17 cellular contexts compared by ENCODE assay signal in genomic region chr15:66858423-66859207, GRCh38.
"Had no signal": no experiment of that assay in that cellular context is flagged by ENCODE, and none has a peak within 500 bp of the region (broad histone marks: within the 10 kb centered on the region; RNA-seq: fewer than 3 reads in every experiment).

No MANE protein-coding gene starts in this region.

- H3K4me3 ChIP-seq: thyroid gland, vagina had no signal

- H3K4me3 Mint-ChIP-seq: activated B cell treated with CpG ODN at 0.5 μM for 24 hours; activated CD4-positive, alpha-beta T cell treated with anti-CD3 and anti-CD28 coated beads, Interleukin-2, amount 10 ng/mL, durations not matched to agents 24 days and 14 days; activated CD8-positive, alpha-beta T cell treated with anti-CD3 and anti-CD28 coated beads, Interleukin-2, amount 10 ng/mL, durations not matched to agents 7 days and 5 days; activated naive CD8-positive, alpha-beta T cell treated with anti-CD3 and anti-CD28 coated beads, Interleukin-2, amount 10 ng/mL, durations not matched to agents 7 days and 5 days; dendritic cell treated with granulocyte-macrophage colony-stimulating factor and Interleukin-4, amounts not matched to agents 40 ng/mL and 50 ng/mL, for 4 days; effector memory CD8-positive, alpha-beta T cell; naive thymus-derived CD4-positive, alpha-beta T cell; stimulated activated naive B cell treated with anti-CD40 and anti-IgM and Interleukin-4, amounts not matched to agents 10 μg/mL and 1 μg/mL and 100 μg/mL, for 72 hours had no signal

- H3K9me3 Mint-ChIP-seq: activated B cell treated with CpG ODN at 0.5 μM for 24 hours; activated CD4-positive, alpha-beta T cell treated with anti-CD3 and anti-CD28 coated beads, Interleukin-2, amount 10 ng/mL, durations not matched to agents 24 days and 14 days; activated naive CD8-positive, alpha-beta T cell treated with anti-CD3 and anti-CD28 coated beads, Interleukin-2, amount 10 ng/mL, durations not matched to agents 7 days and 5 days; dendritic cell treated with granulocyte-macrophage colony-stimulating factor and Interleukin-4, amounts not matched to agents 40 ng/mL and 50 ng/mL, for 4 days; effector memory CD8-positive, alpha-beta T cell; naive thymus-derived CD4-positive, alpha-beta T cell; stimulated activated naive B cell treated with anti-CD40 and anti-IgM and Interleukin-4, amounts not matched to agents 10 μg/mL and 1 μg/mL and 100 μg/mL, for 72 hours had no signal

- H3K36me3 ChIP-seq: brain microvascular endothelial cell, thyroid gland, vagina had no signal

- H3K27ac Mint-ChIP-seq: activated B cell treated with CpG ODN at 0.5 μM for 24 hours; activated CD4-positive, alpha-beta T cell treated with anti-CD3 and anti-CD28 coated beads, Interleukin-2, amount 10 ng/mL, durations not matched to agents 24 days and 14 days; activated CD8-positive, alpha-beta T cell treated with anti-CD3 and anti-CD28 coated beads, Interleukin-2, amount 10 ng/mL, durations not matched to agents 7 days and 5 days; activated naive CD8-positive, alpha-beta T cell treated with anti-CD3 and anti-CD28 coated beads, Interleukin-2, amount 10 ng/mL, durations not matched to agents 7 days and 5 days; dendritic cell treated with granulocyte-macrophage colony-stimulating factor and Interleukin-4, amounts not matched to agents 40 ng/mL and 50 ng/mL, for 4 days; effector memory CD8-positive, alpha-beta T cell; naive thymus-derived CD4-positive, alpha-beta T cell; stimulated activated naive B cell treated with anti-CD40 and anti-IgM and Interleukin-4, amounts not matched to agents 10 μg/mL and 1 μg/mL and 100 μg/mL, for 72 hours had no signal

- H3K27ac ChIP-seq: brain microvascular endothelial cell, epithelial cell of prostate, parathyroid adenoma, thyroid gland, vagina had no signal

- ATAC-seq: activated CD8-positive, alpha-beta T cell treated with anti-CD3 and anti-CD28 coated beads, Interleukin-2, amount 10 ng/mL, durations not matched to agents 7 days and 5 days; effector memory CD8-positive, alpha-beta T cell; naive thymus-derived CD4-positive, alpha-beta T cell; stimulated activated naive B cell treated with anti-CD40 and anti-IgM and Interleukin-4, amounts not matched to agents 10 μg/mL and 1 μg/mL and 100 μg/mL, for 72 hours had no signal

- DNase-seq: activated B cell treated with CpG ODN at 0.5 μM for 24 hours; activated CD4-positive, alpha-beta T cell treated with anti-CD3 and anti-CD28 coated beads, Interleukin-2, amount 10 ng/mL, durations not matched to agents 24 days and 14 days; activated CD8-positive, alpha-beta T cell treated with anti-CD3 and anti-CD28 coated beads, Interleukin-2, amount 10 ng/mL, durations not matched to agents 7 days and 5 days; activated naive CD4-positive, alpha-beta T cell; activated naive CD8-positive, alpha-beta T cell treated with anti-CD3 and anti-CD28 coated beads, Interleukin-2, amount 10 ng/mL, durations not matched to agents 7 days and 5 days; anterior cingulate cortex; brain microvascular endothelial cell; effector memory CD8-positive, alpha-beta T cell; naive thymus-derived CD4-positive, alpha-beta T cell; retina; stimulated activated CD4-positive, alpha-beta T cell treated with anti-CD3 and anti-CD28 coated beads, Interleukin-2, amount 100 ng/mL, for 48 hours; stimulated activated naive B cell treated with anti-CD40 and anti-IgM and Interleukin-4, amounts not matched to agents 10 μg/mL and 1 μg/mL and 100 μg/mL, for 72 hours; thyroid gland had no signal

- H3K9me3 ChIP-seq: thyroid gland, vagina had no signal

- H3K36me3 Mint-ChIP-seq: activated naive CD8-positive, alpha-beta T cell treated with anti-CD3 and anti-CD28 coated beads, Interleukin-2, amount 10 ng/mL, durations not matched to agents 7 days and 5 days; naive thymus-derived CD4-positive, alpha-beta T cell had no signal
